Comparison of ENCODE assay signal across 32 cellular contexts in genomic region chr20:38950254-38950653, GRCh38.
"Had no signal": no experiment of that assay in that cellular context is flagged by ENCODE, and none has a peak within 500 bp of the region (broad histone marks: within the 10 kb centered on the region; RNA-seq: fewer than 3 reads in every experiment).

No MANE protein-coding gene starts in this region.

- H3K4me1 ChIP-seq: adrenal gland, body of pancreas, breast epithelium, Peyer's patch, SJSA1 had no signal

- DNase-seq: activated CD4-positive, alpha-beta memory T cell treated with anti-CD3 and anti-CD28 coated beads for 36 hours; activated CD4-positive, alpha-beta T cell treated with anti-CD3 and anti-CD28 coated beads for 4 hours; activated CD4-positive, alpha-beta T cell treated with anti-CD3 and anti-CD28 coated beads, Interleukin-2, amount 50 U/mL, for 1 hour; activated gamma-delta T cell treated with Interleukin-2 at 50 U/mL for 16 hours; activated naive CD4-positive, alpha-beta T cell treated with anti-CD3 and anti-CD28 coated beads for 36 hours; activated T-cell treated with anti-CD3 and anti-CD28 coated beads, Interleukin-2, amount 50 U/mL, for 1 hour; activated T-cell treated with anti-CD3 and anti-CD28 coated beads, Interleukin-2, amount 50 U/mL, for 72 hours; adrenal gland; body of pancreas; MM.1S; MV-4-11; NCI-H1092; NCI-H1436 treated with DMSO at 0.1 percent for 48 hours; NCI-H1694 treated with DMSO at 0.1 percent for 48 hours; NCI-H2029; NCI-H345; NCI-H524 treated with DMSO at 0.1 percent for 48 hours; PC-3; Peyer's patch; RPMI8226; SHP77 treated with DMSO at 0.1 percent for 48 hours; SK-N-SH had no signal

- H3K27ac Mint-ChIP-seq: activated CD4-positive, alpha-beta memory T cell treated with anti-CD3 and anti-CD28 coated beads for 36 hours; activated naive CD4-positive, alpha-beta T cell treated with anti-CD3 and anti-CD28 coated beads for 36 hours; activated naive CD4-positive, alpha-beta T cell treated with anti-CD3 and anti-CD28 coated beads, Interleukin-2, amount 50 U/mL, for 72 hours; activated T-cell treated with anti-CD3 and anti-CD28 coated beads, Interleukin-2, amount 50 U/mL, for 72 hours; activated T-helper 2 cell treated with anti-CD3 and anti-CD28 coated beads, Interferon-gamma antibody, Interleukin-2, Interleukin-4, amounts not matched to agents 10 μg/mL and 5 μg/mL and 100 μg/mL, durations not matched to agents 14 hours and 24 hours and 36 hours; T-helper 1 cell treated with Interleukin-12 subunit alpha and Interleukin-12 subunit beta and Interleukin-4 antibody, amounts not matched to agents 30 μg/mL and 1 μg/mL, for 36 hours; T-helper 2 cell treated with Interferon-gamma antibody and Interleukin-4, amounts not matched to agents 5 μg/mL and 100 μg/mL, for 36 hours; WTC11 had no signal

- H3K4me1 Mint-ChIP-seq: WTC11 had no signal

- H3K27me3 ChIP-seq: adrenal gland, body of pancreas, breast epithelium, Peyer's patch, SJSA1 had no signal

- H3K9me3 ChIP-seq: adrenal gland, body of pancreas, breast epithelium, Peyer's patch, SK-N-SH had no signal

- H3K4me3 Mint-ChIP-seq: activated CD4-positive, alpha-beta memory T cell treated with anti-CD3 and anti-CD28 coated beads for 36 hours; activated naive CD4-positive, alpha-beta T cell treated with anti-CD3 and anti-CD28 coated beads for 36 hours; activated T-cell treated with anti-CD3 and anti-CD28 coated beads, Interleukin-2, amount 50 U/mL, for 72 hours; T-helper 1 cell treated with Interleukin-12 subunit alpha and Interleukin-12 subunit beta and Interleukin-4 antibody, amounts not matched to agents 30 μg/mL and 1 μg/mL, for 36 hours; T-helper 2 cell treated with Interferon-gamma antibody and Interleukin-4, amounts not matched to agents 5 μg/mL and 100 μg/mL, for 36 hours; WTC11 had no signal

- H3K4me3 ChIP-seq: adrenal gland, body of pancreas, breast epithelium, Peyer's patch, SJSA1 had no signal

- H3K27me3 Mint-ChIP-seq: activated CD4-positive, alpha-beta memory T cell treated with anti-CD3 and anti-CD28 coated beads for 36 hours had no signal

- H3K9me3 Mint-ChIP-seq: activated CD4-positive, alpha-beta memory T cell treated with anti-CD3 and anti-CD28 coated beads for 36 hours; activated naive CD4-positive, alpha-beta T cell treated with anti-CD3 and anti-CD28 coated beads for 36 hours; activated naive CD4-positive, alpha-beta T cell treated with anti-CD3 and anti-CD28 coated beads, Interleukin-2, amount 50 U/mL, for 72 hours; activated T-cell treated with anti-CD3 and anti-CD28 coated beads, Interleukin-2, amount 50 U/mL, for 72 hours; activated T-helper 2 cell treated with anti-CD3 and anti-CD28 coated beads, Interferon-gamma antibody, Interleukin-2, Interleukin-4, amounts not matched to agents 10 μg/mL and 5 μg/mL and 100 μg/mL, durations not matched to agents 14 hours and 24 hours and 36 hours; T-helper 1 cell treated with Interleukin-12 subunit alpha and Interleukin-12 subunit beta and Interleukin-4 antibody, amounts not matched to agents 30 μg/mL and 1 μg/mL, for 36 hours; T-helper 2 cell treated with Interferon-gamma antibody and Interleukin-4, amounts not matched to agents 5 μg/mL and 100 μg/mL, for 36 hours; WTC11 had no signal

- H3K9ac ChIP-seq: KMS-11, SK-N-SH had no signal

- FAIRE-seq: astrocyte had no signal

- H3K36me3 ChIP-seq: adrenal gland, breast epithelium, Peyer's patch had no signal

- H3K27ac ChIP-seq: adrenal gland, body of pancreas, breast epithelium, KMS-11, Peyer's patch, SJSA1 had no signal

- ATAC-seq: activated CD4-positive, CD25-positive, alpha-beta regulatory T cell treated with anti-CD3 and anti-CD28 coated beads, Interleukin-2, amount 50 U/mL, for 24 hours; activated naive CD4-positive, alpha-beta T cell treated with anti-CD3 and anti-CD28 coated beads, Interleukin-2, amount 50 U/mL, for 72 hours; activated T-cell treated with anti-CD3 and anti-CD28 coated beads, Interleukin-2, amount 50 U/mL, for 72 hours; body of pancreas; PC-3; WTC11 had no signal

- H3K4me2 ChIP-seq: KMS-11, SK-N-SH had no signal
